In genomic region chr19:19900574-19901444, GRCh38 we compare ENCODE assay signal across 8 cellular contexts. TPM values are rescaled to one million over a fixed set of nuclear protein-coding genes. Genes with fewer than 3 reads are reported as not detected.
A peak's percentile ranks its signal among the peaks of the same experiment; 100 is the strongest.
DNase-seq lines count a peak whose midpoint lies in the region; ATAC-seq, FAIRE-seq and TF ChIP-seq lines count a peak whose summit lies in the region.

ZNF93 (plus strand) TSS chr19:19900946; CDS start chr19:19901089, 143 bp downstream.

- peak; percentile 90 for FAIRE-seq in pancreas (lab: Jason Lieb, UNC)

- ATAC-seq in pancreas, result peak; percentile 95 to 98 (median 96)

- H3K27ac ChIP-seq in adrenal gland (peak within 1 kb of the TSS; percentile 74 to 88 (median 77)), cardiac muscle cell (peak within 1 kb of the TSS; percentile 100), pancreas (peak within 1 kb of the TSS; percentile 66 to 88 (median 76)), thyroid gland (peak within 1 kb of the TSS; percentile 83 to 96 (median 93))

- intact Hi-C loops in adrenal gland (cut with DNase I) (no loop called here), pancreas (cut with DNase I) (no loop called here), thyroid gland (cut with DNase I) (no loop called here)

- DNase-seq in Daoy (ENCODE audit: low read depth), result peak; percentile 97
- peak; percentile 76 for DNase-seq in GOT3 (lab: John Stamatoyannopoulos, UW)
- peak; percentile 99 for DNase-seq in MV-4-11 (lab: John Stamatoyannopoulos, UW)
- DNase-seq in SW480 (ENCODE audit: low spot score), result peak; percentile 67
- peak; percentile 95 to 99 (median 96) for DNase-seq in adrenal gland
- peak; percentile 97 to 98 for DNase-seq in cardiac muscle cell (ENCODE audit: low read depth in 1 of 2, low spot score in 1 of 2)
- DNase-seq in pancreas, result peak; percentile 85 to 95 (median 94)
- peak; percentile 98 for DNase-seq in thyroid gland

- TF ChIP-seq CTCF in adrenal gland (IDR thresholded peaks at IDR 0.05) (no peak), cardiac muscle cell (IDR thresholded peaks at IDR 0.05; ENCODE audit: low read depth, low read length) (no peak), pancreas (IDR thresholded peaks at IDR 0.05) (no peak), thyroid gland (IDR thresholded peaks at IDR 0.05) (no peak)

- peak within 1 kb of the TSS; percentile 49 to 77 (median 57) for H3K4me3 ChIP-seq in adrenal gland
- peak within 1 kb of the TSS; percentile 76 for H3K4me3 ChIP-seq in cardiac muscle cell
- H3K4me3 ChIP-seq in pancreas, result peak within 1 kb of the TSS; percentile 39 to 62 (median 53)
- peak within 1 kb of the TSS; percentile 45 to 77 (median 72) for H3K4me3 ChIP-seq in thyroid gland (replicated peaks in 1 of 3)

- WGBS in adrenal gland, 4 donors, result 0 to 3% (median 1%) methylated on average over 13 to 38 of the region's 38 CpGs
- WGBS in pancreas, 2 donors, result 0 to 1% methylated on average over 38 of the region's 38 CpGs
- WGBS in thyroid gland, 2 donors, result 0% methylated on average over 28 to 37 of the region's 38 CpGs

- TF ChIP-seq POLR2A in adrenal gland (IDR thresholded peaks at IDR 0.05) (peak; percentile 19 to 88), thyroid gland (IDR thresholded peaks at IDR 0.05) (peak in 1 of 2 donors; percentile 96)

- H3K4me1 ChIP-seq in adrenal gland (replicated peaks in 1 of 2) (no peaks in the 10 kb centered on the region), cardiac muscle cell (ENCODE audit: low read depth) (peaks cover 9% of the 10 kb centered on the region), pancreas (peaks cover 0 to 8% (median 4%) of the 10 kb centered on the region in 3 donors), thyroid gland (peaks cover 6 to 9% of the 10 kb centered on the region in 2 donors)

- no peaks in the 10 kb centered on the region for H3K27me3 ChIP-seq in adrenal gland
- no peaks in the 10 kb centered on the region for H3K27me3 ChIP-seq in cardiac muscle cell
- no peaks in the 10 kb centered on the region for H3K27me3 ChIP-seq in pancreas
- no peaks in the 10 kb centered on the region for H3K27me3 ChIP-seq in thyroid gland

- H3K9me3 ChIP-seq in adrenal gland (replicated peaks in 1 of 3), result peaks cover 0 to 13% (median 0%) of the 10 kb centered on the region in 3 donors
- H3K9me3 ChIP-seq in cardiac muscle cell (ENCODE audit: low read depth), result no peaks in the 10 kb centered on the region
- no peaks in the 10 kb centered on the region for H3K9me3 ChIP-seq in pancreas
- no peaks in the 10 kb centered on the region for H3K9me3 ChIP-seq in thyroid gland

- H3K36me3 ChIP-seq in adrenal gland (replicated peaks in 1 of 2), result no peaks in the 10 kb centered on the region
- H3K36me3 ChIP-seq in cardiac muscle cell, result peaks cover 5% of the 10 kb centered on the region
- H3K36me3 ChIP-seq in pancreas, result no peaks in the 10 kb centered on the region
- H3K36me3 ChIP-seq in thyroid gland, result no peaks in the 10 kb centered on the region

RNA-seq across cellular contexts. Expression of gene ZNF93, which starts in this region (rescaled TPM):
- 29.1 and 33.4 TPM in 2 replicates for total RNA-seq in Daoy (2014; rRNA removed; shearing (Covaris generic))
- total RNA-seq in adrenal gland (1 to 10 TPM; 1.4 to 9.0 (median 2.8) TPM), cardiac muscle cell (14.9 and 29.1 TPM in 2 replicates), pancreas (1 to 10 TPM; 1.8 to 3.4 (median 2.9) TPM), thyroid gland (10 to 100 TPM; 12.2 to 29.0 (median 23.2) TPM)
- polyA plus RNA-seq in adrenal gland (1 to 10 TPM; 1.6 to 4.4 (median 2.7) TPM), cardiac muscle cell (9.9 and 20.8 TPM in 2 replicates), pancreas (1 to 10 TPM; 1.9 to 2.7 TPM)

Comparison
In these comparisons a context has a peak if more than half of its experiments do, and no peak if none do; other contexts are left out.
1. Peak in every context shown above with its lines: DNase-seq, ATAC-seq, H3K4me3 ChIP-seq and H3K27ac ChIP-seq.